In the genomic region with DNA sequence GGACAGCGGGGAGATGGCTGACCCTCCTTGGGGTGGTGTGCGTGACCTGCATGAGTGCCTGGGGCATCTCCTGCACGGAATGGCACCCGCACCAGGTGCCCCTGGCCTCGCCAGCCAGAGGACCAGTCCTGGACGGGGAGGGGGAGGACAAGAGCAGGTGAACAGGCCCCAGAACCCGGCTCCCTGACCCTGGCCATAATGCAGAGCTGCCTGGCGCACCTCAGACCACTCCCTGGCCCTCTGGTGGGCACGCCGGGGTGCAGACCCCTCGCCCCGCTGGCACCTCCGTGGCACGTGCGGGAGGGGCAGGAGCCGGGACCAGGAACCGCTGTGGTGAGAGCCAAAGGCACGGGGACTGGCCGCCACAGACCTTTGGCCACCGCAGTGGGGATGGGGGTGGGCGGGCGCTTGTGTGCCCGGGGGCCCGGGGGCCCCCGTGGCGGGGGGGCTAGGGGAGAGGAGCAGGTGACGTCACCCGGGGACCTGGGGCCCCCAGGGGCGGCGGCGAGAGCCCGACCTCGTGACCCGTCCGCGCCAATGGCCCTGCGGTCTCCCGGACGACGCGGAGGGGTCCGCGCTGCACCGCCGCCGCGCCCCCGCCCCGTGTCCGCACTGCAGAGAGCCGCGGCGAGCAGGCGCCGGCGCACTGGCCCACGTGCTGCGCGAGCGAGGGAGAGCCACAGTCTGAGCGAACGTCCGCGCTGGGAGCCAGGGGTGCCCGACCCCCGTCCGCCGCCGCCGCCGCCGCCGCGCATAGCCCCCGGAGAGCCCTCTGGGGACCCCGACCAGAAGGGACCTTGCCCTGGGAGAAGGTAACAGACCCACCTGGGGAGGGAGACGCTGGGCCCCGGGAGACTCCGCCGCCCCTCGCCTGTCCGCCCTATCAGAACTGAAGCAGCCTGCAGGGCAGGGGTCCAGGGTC, we compare ENCODE assay signal across 11 cellular contexts. TPM values are rescaled to one million over a fixed set of nuclear protein-coding genes. Genes with fewer than 3 reads are reported as not detected.
DNase-seq lines count a peak whose midpoint lies in the region; ATAC-seq, FAIRE-seq and TF ChIP-seq lines count a peak whose summit lies in the region.
"Had no signal": no experiment of that assay in that cellular context is flagged by ENCODE, and none has a peak within 500 bp of the region (broad histone marks: within the 10 kb centered on the region; RNA-seq: fewer than 3 reads in every experiment).

A gene with protein sequence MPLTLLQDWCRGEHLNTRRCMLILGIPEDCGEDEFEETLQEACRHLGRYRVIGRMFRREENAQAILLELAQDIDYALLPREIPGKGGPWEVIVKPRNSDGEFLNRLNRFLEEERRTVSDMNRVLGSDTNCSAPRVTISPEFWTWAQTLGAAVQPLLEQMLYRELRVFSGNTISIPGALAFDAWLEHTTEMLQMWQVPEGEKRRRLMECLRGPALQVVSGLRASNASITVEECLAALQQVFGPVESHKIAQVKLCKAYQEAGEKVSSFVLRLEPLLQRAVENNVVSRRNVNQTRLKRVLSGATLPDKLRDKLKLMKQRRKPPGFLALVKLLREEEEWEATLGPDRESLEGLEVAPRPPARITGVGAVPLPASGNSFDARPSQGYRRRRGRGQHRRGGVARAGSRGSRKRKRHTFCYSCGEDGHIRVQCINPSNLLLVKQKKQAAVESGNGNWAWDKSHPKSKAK (plus strand): TSS at position 644 of the 922 bp plus-strand sequence. CDS start 586 bp downstream, outside the sequence.

- H2BK12ac ChIP-seq in H1 (ENCODE audit: low read depth, low read length) = no peak within 1 kb of the TSS

- CTCF ChIA-PET in H1 (lab: Charles Lee; ENCODE audit: partially characterized antibody) = no interaction called here

- H2BK120ac ChIP-seq in H1 (replicated peaks; ENCODE audit: low read depth, low read length) = no peak within 1 kb of the TSS

- H3K36me3 Mint-ChIP-seq in natural killer cell = no peaks in the 10 kb centered on the region
- H3K36me3 Mint-ChIP-seq in activated CD4-positive, alpha-beta T cell treated with anti-CD3 and anti-CD28 coated beads, Interleukin-2, amount 10 ng/mL, durations not matched to agents 24 days and 14 days (ENCODE audit: low read depth) = no peaks in the 10 kb centered on the region
- H3K36me3 Mint-ChIP-seq: IgD-negative memory B cell had no signal

- H3K9ac ChIP-seq in H1 (replicated peaks in 1 of 4; ENCODE audit: extremely low read depth in 1 of 4, low read depth in 3 of 4, low read length in 3 of 4) = no peak within 1 kb of the TSS; a peak in 1 of 7 replicates

- peaks cover 4% of the 10 kb centered on the region for H3K4me1 Mint-ChIP-seq in stimulated activated naive CD8-positive, alpha-beta T cell treated with anti-CD3 and anti-CD28 coated beads, Interleukin-15, amount 100 ng/mL, for 72 hours
- no peaks in the 10 kb centered on the region for H3K4me1 Mint-ChIP-seq in natural killer cell
- H3K4me1 Mint-ChIP-seq in activated CD4-positive, alpha-beta T cell treated with anti-CD3 and anti-CD28 coated beads, Interleukin-2, amount 10 ng/mL, durations not matched to agents 24 days and 14 days = no peaks in the 10 kb centered on the region

- peak within 1 kb of the TSS in 2 of 4 experiments; percentile 27 to 56; a peak in 4 of 8 replicates for H3K4me3 ChIP-seq in H1 (ENCODE audit: extremely low read depth in 1 of 4, insufficient read depth in 2 of 4, low read depth in 3 of 4, low read length in 4 of 4)

- H4K20me1 ChIP-seq in H1 (replicated peaks in 1 of 2; ENCODE audit: control insufficient read depth in 1 of 2, insufficient read depth in 2 of 2, low read length in 2 of 2) = peaks cover 0 to 1% of the 10 kb centered on the region in 2 experiments

- POLR2A ChIA-PET in H1 (lab: Charles Lee; ENCODE audit: partially characterized antibody) = no interaction called here

- no peak within 1 kb of the TSS for H4K91ac ChIP-seq in H1 (replicated peaks; ENCODE audit: insufficient read length, low read length)

- no peak within 1 kb of the TSS for H3K4ac ChIP-seq in H1 (replicated peaks; ENCODE audit: insufficient read length, low read depth, low read length)

- no peak for FAIRE-seq in H1 (lab: Jason Lieb, UNC)

- H3K9me3 ChIP-seq in H1 (ENCODE audit: insufficient read depth in 2 of 2, low read depth in 1 of 2, low read length in 1 of 2) = no peaks in the 10 kb centered on the region

- no peak within 1 kb of the TSS for H3K14ac ChIP-seq in H1 (ENCODE audit: insufficient read length)

- TF ChIP-seq EP300 in H1 (IDR thresholded peaks at IDR 0.05; ENCODE audit: borderline replicate concordance in 1 of 2, low read depth in 2 of 2, low read length in 2 of 2) = no peak

- WGBS in H1 (ENCODE audit: extremely low coverage in 1 of 2, insufficient coverage in 1 of 2, insufficient read length in 1 of 2, insufficient replicate concordance in 2 of 2, low coverage in 1 of 2, low lambda C conversion rate in 2 of 2, missing lambda C conversion rate in 1 of 2), 2 experiments = 22% methylated on average over 10 of the region's 82 CpGs; no CpG with 5 or more reads in 1 of the 2 experiments

- H3K56ac ChIP-seq in H1 (replicated peaks; ENCODE audit: insufficient read length, low read depth, low read length) = no peak within 1 kb of the TSS

- H3K4me2 ChIP-seq in H1 (ENCODE audit: insufficient read depth in 1 of 2, low read depth in 2 of 2, low read length in 2 of 2) = peak within 1 kb of the TSS; percentile 49 to 76

- peak; percentile 55 for ATAC-seq in stimulated activated naive CD8-positive, alpha-beta T cell treated with anti-CD3 and anti-CD28 coated beads, Interleukin-15, amount 100 ng/mL, for 72 hours
- ATAC-seq in stimulated activated naive CD8-positive, alpha-beta T cell treated with anti-CD3 and anti-CD28 coated beads, Interleukin-15, Interleukin-2, amounts not matched to agents 100 U/mL and 50 U/mL, for 24 hours = no peak
- peak in 1 of 3 donors; percentile 71 for ATAC-seq in natural killer cell
- no peak for ATAC-seq in GM18861 (IDR thresholded peaks at IDR 0.05; ENCODE audit: unreplicated experiment)
- ATAC-seq in HG02588 (IDR thresholded peaks at IDR 0.05; ENCODE audit: unreplicated experiment) = no peak

- peak within 1 kb of the TSS; percentile 32; the same call in 1 of the 2 replicates for H2AFZ ChIP-seq in H1 (ENCODE audit: low read length)

- H3K9me3 Mint-ChIP-seq in stimulated activated naive CD8-positive, alpha-beta T cell treated with anti-CD3 and anti-CD28 coated beads, Interleukin-15, amount 100 ng/mL, for 72 hours = no peaks in the 10 kb centered on the region
- H3K9me3 Mint-ChIP-seq in natural killer cell = no peaks in the 10 kb centered on the region
- no peaks in the 10 kb centered on the region for H3K9me3 Mint-ChIP-seq in activated CD4-positive, alpha-beta T cell treated with anti-CD3 and anti-CD28 coated beads, Interleukin-2, amount 10 ng/mL, durations not matched to agents 24 days and 14 days

- H3K27me3 Mint-ChIP-seq in stimulated activated naive CD8-positive, alpha-beta T cell treated with anti-CD3 and anti-CD28 coated beads, Interleukin-15, amount 100 ng/mL, for 72 hours = peaks cover 23% of the 10 kb centered on the region
- peaks cover 0 to 4% of the 10 kb centered on the region in 2 donors for H3K27me3 Mint-ChIP-seq in natural killer cell (ENCODE audit: low read depth in 2 of 2)
- peaks cover 12% of the 10 kb centered on the region for H3K27me3 Mint-ChIP-seq in activated CD4-positive, alpha-beta T cell treated with anti-CD3 and anti-CD28 coated beads, Interleukin-2, amount 10 ng/mL, durations not matched to agents 24 days and 14 days
- H3K27me3 Mint-ChIP-seq: IgD-negative memory B cell had no signal

- no peak within 1 kb of the TSS for H2BK20ac ChIP-seq in H1 (ENCODE audit: low read length)

- TF ChIP-seq POLR2A in H1 (IDR thresholded peaks at IDR 0.05; ENCODE audit: control extremely low read depth in 1 of 2, low read depth in 2 of 2, low read length in 2 of 2) = no peak

- TF ChIP-seq CTCF in H1 (IDR thresholded peaks at IDR 0.05; ENCODE audit: control extremely low read depth in 1 of 3, insufficient read depth in 1 of 3, low read depth in 1 of 3, low read length in 3 of 3) (no peak), natural killer cell (IDR thresholded peaks at IDR 0.05) (no peak)

- no peaks in the 10 kb centered on the region for H3K36me3 ChIP-seq in H1 (ENCODE audit: control insufficient read depth in 2 of 4, insufficient read depth in 4 of 4, low read length in 3 of 4)

- peak within 1 kb of the TSS; percentile 68 for H4K8ac ChIP-seq in H1 (ENCODE audit: extremely low read depth, insufficient read depth, low read length)

- no peak for TF ChIP-seq RAD21 in H1 (IDR thresholded peaks at IDR 0.05 in 1 of 2, conservative IDR thresholded peaks at IDR 0.05 in 1 of 2; ENCODE audit: low read depth in 2 of 2, low read length in 2 of 2)

- H3K79me2 ChIP-seq in H1 (ENCODE audit: control insufficient read depth in 1 of 2, insufficient read depth in 2 of 2, low read length in 2 of 2) = no peaks in the 10 kb centered on the region

- H2BK15ac ChIP-seq in H1 (ENCODE audit: low read length) = no peak within 1 kb of the TSS

- H3K18ac ChIP-seq in H1 (ENCODE audit: extremely low read depth, low read length) = no peak within 1 kb of the TSS; the same call in 1 of the 2 replicates

- H3K4me3 Mint-ChIP-seq in stimulated activated naive CD8-positive, alpha-beta T cell treated with anti-CD3 and anti-CD28 coated beads, Interleukin-15, amount 100 ng/mL, for 72 hours = peak within 1 kb of the TSS; percentile 12 to 30
- H3K4me3 Mint-ChIP-seq in natural killer cell = peak within 1 kb of the TSS; percentile 56
- H3K4me3 Mint-ChIP-seq in activated CD4-positive, alpha-beta T cell treated with anti-CD3 and anti-CD28 coated beads, Interleukin-2, amount 10 ng/mL, durations not matched to agents 24 days and 14 days = no peak within 1 kb of the TSS

- no peak within 1 kb of the TSS for H2AK5ac ChIP-seq in H1 (ENCODE audit: low read depth, low read length)

- H3K23me2 ChIP-seq in H1 (ENCODE audit: low read depth, low read length) = no peaks in the 10 kb centered on the region; the same call in 1 of the 2 replicates

- H2BK5ac ChIP-seq in H1 (ENCODE audit: low read depth, low read length) = no peak within 1 kb of the TSS

- H3K27ac Mint-ChIP-seq in stimulated activated naive CD8-positive, alpha-beta T cell treated with anti-CD3 and anti-CD28 coated beads, Interleukin-15, amount 100 ng/mL, for 72 hours = no peak within 1 kb of the TSS
- H3K27ac Mint-ChIP-seq in natural killer cell = no peak within 1 kb of the TSS
- H3K27ac Mint-ChIP-seq in activated CD4-positive, alpha-beta T cell treated with anti-CD3 and anti-CD28 coated beads, Interleukin-2, amount 10 ng/mL, durations not matched to agents 24 days and 14 days = no peak within 1 kb of the TSS

- no peak within 1 kb of the TSS for H4K5ac ChIP-seq in H1 (ENCODE audit: insufficient read length, low read depth, low read length)

- no peaks in the 10 kb centered on the region for H3K79me1 ChIP-seq in H1 (ENCODE audit: low read depth, low read length)

- intact Hi-C loops in natural killer cell (cut with micrococcal nuclease) = no loop called here
- intact Hi-C loops in activated CD4-positive, alpha-beta T cell treated with anti-CD3 and anti-CD28 coated beads, Interleukin-2, amount 10 ng/mL, durations not matched to agents 24 days and 14 days (cut with micrococcal nuclease) = no loop called here

- peaks cover 2 to 16% (median 11%) of the 10 kb centered on the region in 4 experiments; a peak in 6 of 7 replicates for H3K27me3 ChIP-seq in H1 (replicated peaks in 1 of 4; ENCODE audit: control insufficient read depth in 3 of 4, extremely low read depth in 1 of 4, insufficient read depth in 3 of 4, low read length in 3 of 4)

- H3K4me1 ChIP-seq in H1 (replicated peaks in 1 of 4; ENCODE audit: control insufficient read depth in 3 of 4, insufficient read depth in 4 of 4, low read length in 3 of 4) = peaks cover 0 to 3% (median under 1%) of the 10 kb centered on the region in 4 experiments; a peak in 2 of 7 replicates

- H3K27ac ChIP-seq in H1 (ENCODE audit: low read depth, low read length) = no peak within 1 kb of the TSS

- no peak within 1 kb of the TSS for H3K23ac ChIP-seq in H1 (ENCODE audit: insufficient read length)

- no peak for DNase-seq in stimulated activated naive CD8-positive, alpha-beta T cell treated with anti-CD3 and anti-CD28 coated beads, Interleukin-15, amount 100 ng/mL, for 72 hours
- no peak for DNase-seq in stimulated activated naive CD8-positive, alpha-beta T cell treated with anti-CD3 and anti-CD28 coated beads, Interleukin-15, Interleukin-2, amounts not matched to agents 100 U/mL and 50 U/mL, for 24 hours
- DNase-seq in H1 (ENCODE audit: low read depth in 1 of 2, low spot score in 2 of 2) (peak in 1 of 2 experiments; percentile 50), natural killer cell (no peak), NCI-H1105 (lab: John Stamatoyannopoulos, UW) (no peak)
- no peak for DNase-seq in activated CD4-positive, alpha-beta T cell treated with anti-CD3 and anti-CD28 coated beads, Interleukin-2, amount 10 ng/mL, durations not matched to agents 24 days and 14 days
- DNase-seq: central memory CD4-positive, alpha-beta T cell; NCI-H510A treated with DMSO at 0.1 percent for 48 hours had no signal

RNA-seq across cellular contexts. Expression of the gene that starts here (rescaled TPM):
- total RNA-seq in H1 (2021; fragmentation: NEBNext Ultra II Directional; extraction: Animal tissue kit (Norgen Biotek cat#: 25700)) = 6.9 and 7.8 TPM in 2 replicates
- 3.3 and 4.7 TPM in 2 replicates for polyA plus RNA-seq in H1 (2011; rRNA removed)
- polyA plus RNA-seq in H1 (2011; cell fraction: cytosol; rRNA removed) = 5.4 TPM
- 15.4 TPM for polyA plus RNA-seq in H1 (2011; cell fraction: nucleus; rRNA removed)
- polyA plus RNA-seq in H1 (2012, experiment 1 of 2) = 5.1 to 7.5 TPM (median 6.4 TPM) in 4 replicates
- 3.1 TPM for polyA plus RNA-seq in H1 (2012, experiment 2 of 2)
- 2.9 TPM for polyA plus RNA-seq in H1 (2013, experiment 1 of 2)
- 2.6 TPM for polyA plus RNA-seq in H1 (2013, experiment 2 of 2)
- polyA minus RNA-seq in H1 (2011; rRNA and poly(A)+ RNA removed) = 2.8 and 2.9 TPM in 2 replicates
- 2.3 TPM for polyA minus RNA-seq in H1 (2011; cell fraction: cytosol; rRNA and poly(A)+ RNA removed)
- 2.8 TPM for polyA minus RNA-seq in H1 (2011; cell fraction: nucleus; rRNA and poly(A)+ RNA removed)
- total RNA-seq in natural killer cell = 1 to 10 TPM; 3.1 to 4.2 (median 3.5) TPM
- total RNA-seq in activated CD4-positive, alpha-beta T cell treated with anti-CD3 and anti-CD28 coated beads, Interleukin-2, amount 10 ng/mL, durations not matched to agents 24 days and 14 days = 0.90 and 1.1 TPM in 2 replicates
- polyA plus RNA-seq: IgD-negative memory B cell had no signal
